In the genomic region with DNA sequence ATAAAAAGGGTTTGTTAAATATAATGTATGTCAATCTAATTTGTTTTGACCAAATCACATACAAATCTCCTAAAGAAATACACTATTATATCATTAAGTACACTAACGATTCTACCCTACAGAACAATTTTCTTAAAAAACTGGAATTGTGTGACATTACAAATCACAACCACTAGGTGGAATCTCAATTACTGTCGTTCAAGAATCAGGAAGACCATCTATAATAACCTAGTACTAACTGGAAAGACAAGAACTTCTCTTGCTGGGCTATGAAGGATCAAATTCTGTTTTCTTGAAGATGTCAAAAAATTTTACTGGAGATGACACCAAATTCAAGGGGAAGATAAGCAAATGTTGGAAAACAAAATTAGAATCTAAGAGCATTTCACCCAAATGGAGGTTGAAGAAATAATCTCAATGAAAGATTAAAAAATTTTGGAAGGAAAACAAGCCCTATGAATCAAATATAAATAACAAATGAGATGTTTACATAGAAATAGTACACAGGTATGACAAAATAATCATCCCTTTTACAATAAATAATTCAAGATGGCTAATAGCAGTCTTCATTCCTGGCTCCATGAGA, we compare ENCODE assay signal across 9 cellular contexts.
DNase-seq lines count a peak whose midpoint lies in the region; TF ChIP-seq lines count a peak whose summit lies in the region.
"Had no signal": no experiment of that assay in that cellular context is flagged by ENCODE, and none has a peak within 500 bp of the region (broad histone marks: within the 10 kb centered on the region; RNA-seq: fewer than 3 reads in every experiment).

No MANE protein-coding gene starts in this region.

- H3K27ac Mint-ChIP-seq in chondrocyte (ENCODE audit: unreplicated experiment) (no peak overlapping the region), mesothelial cell of epicardium (no peak overlapping the region)

- TF ChIP-seq CTCF in chondrocyte (IDR thresholded peaks at IDR 0.05) (peak; percentile 81), mesothelial cell of epicardium (IDR thresholded peaks at IDR 0.05; ENCODE audit: unreplicated experiment) (peak; percentile 83)

- H3K36me3 Mint-ChIP-seq in chondrocyte (ENCODE audit: low read depth) (peaks cover 12% of the 10 kb centered on the region), mesothelial cell of epicardium (peaks cover 23% of the 10 kb centered on the region)

- no peak overlapping the region for H3K4me3 Mint-ChIP-seq in chondrocyte (ENCODE audit: unreplicated experiment)
- no peak overlapping the region for H3K4me3 Mint-ChIP-seq in mesothelial cell of epicardium
- H3K4me3 Mint-ChIP-seq: activated T-cell treated with anti-CD3 and anti-CD28 coated beads, Interleukin-2, amount 50 U/mL, for 4 hours had no signal

- DNase-seq in DMS79 treated with DMSO at 0.1 percent for 48 hours (lab: John Stamatoyannopoulos, UW) (peak; percentile 8), DMS79 (lab: John Stamatoyannopoulos, UW) (no peak), HCEC 1CT (peak; percentile 59), NCI-H2227 treated with DMSO at 0.1 percent for 48 hours (lab: John Stamatoyannopoulos, UW) (peak; percentile 67), chondrocyte (ENCODE audit: low spot score) (no peak), mesothelial cell of epicardium (ENCODE audit: low spot score in 2 of 2, unreplicated experiment in 2 of 2) (no peak), SHP77 treated with DMSO at 0.1 percent for 48 hours (lab: John Stamatoyannopoulos, UW) (no peak), HuH-7.5 (ENCODE audit: low spot score) (no peak)
- DNase-seq: activated T-cell treated with anti-CD3 and anti-CD28 coated beads, Interleukin-2, amount 50 U/mL, for 4 hours had no signal

- H3K4me1 Mint-ChIP-seq in chondrocyte (ENCODE audit: low read depth) (peaks cover 51% of the 10 kb centered on the region), mesothelial cell of epicardium (peaks cover 34% of the 10 kb centered on the region)

- H3K9me3 Mint-ChIP-seq in chondrocyte (ENCODE audit: low read depth) (no peaks in the 10 kb centered on the region), mesothelial cell of epicardium (no peaks in the 10 kb centered on the region)
- H3K9me3 Mint-ChIP-seq: activated T-cell treated with anti-CD3 and anti-CD28 coated beads, Interleukin-2, amount 50 U/mL, for 4 hours had no signal

- H3K27me3 Mint-ChIP-seq in chondrocyte (ENCODE audit: low read depth), result no peaks in the 10 kb centered on the region
- H3K27me3 Mint-ChIP-seq in mesothelial cell of epicardium (ENCODE audit: low read depth), result no peaks in the 10 kb centered on the region

Comparison
In these comparisons a context has a peak if more than half of its experiments do, and no peak if none do; other contexts are left out.
1. DNase-seq: peak in DMS79 treated with DMSO at 0.1 percent for 48 hours (single experiment), HCEC 1CT (single experiment) and NCI-H2227 treated with DMSO at 0.1 percent for 48 hours (single experiment); none in DMS79 (single experiment), chondrocyte (single experiment), mesothelial cell of epicardium (0 of 2), SHP77 treated with DMSO at 0.1 percent for 48 hours (single experiment) and HuH-7.5 (single experiment).